ENCODE assay signal across 8 cellular contexts in genomic region chr1:6359568-6360496, GRCh38. TPM values are rescaled to one million over a fixed set of nuclear protein-coding genes. Genes with fewer than 3 reads are reported as not detected.
A peak's percentile ranks its signal among the peaks of the same experiment; 100 is the strongest.
DNase-seq lines count a peak whose midpoint lies in the region; ATAC-seq and TF ChIP-seq lines count a peak whose summit lies in the region.

No MANE protein-coding gene starts in this region.

- peaks cover 7% of the 10 kb centered on the region for H3K36me3 Mint-ChIP-seq in central memory CD8-positive, alpha-beta T cell (ENCODE audit: insufficient read depth)
- peaks cover 13% of the 10 kb centered on the region for H3K36me3 Mint-ChIP-seq in stimulated activated effector memory CD8-positive, alpha-beta T cell treated with anti-CD3 and anti-CD28 coated beads, Interleukin-12 subunit alpha, Interleukin-12 subunit beta, amount 100 ng/mL, for 72 hours

- H3K4me1 Mint-ChIP-seq in central memory CD8-positive, alpha-beta T cell = peaks cover 34% of the 10 kb centered on the region
- H3K4me1 Mint-ChIP-seq in stimulated activated effector memory CD8-positive, alpha-beta T cell treated with anti-CD3 and anti-CD28 coated beads, Interleukin-12 subunit alpha, Interleukin-12 subunit beta, amount 100 ng/mL, for 72 hours = peaks cover 58% of the 10 kb centered on the region

- peak overlapping the region; percentile 95 for H3K27ac Mint-ChIP-seq in central memory CD8-positive, alpha-beta T cell (ENCODE audit: low read depth)
- H3K27ac Mint-ChIP-seq in stimulated activated effector memory CD8-positive, alpha-beta T cell treated with anti-CD3 and anti-CD28 coated beads, Interleukin-12 subunit alpha, Interleukin-12 subunit beta, amount 100 ng/mL, for 72 hours = peak overlapping the region; percentile 97

- DNase-seq in AG10803 (ENCODE audit: low read depth) = peak; percentile 64
- DNase-seq in T1000 (lab: John Stamatoyannopoulos, UW) = peak; percentile 25
- DNase-seq in central memory CD8-positive, alpha-beta T cell (ENCODE audit: low spot score in 2 of 2) = peak in 1 of 2 donors; percentile 31
- DNase-seq in lung microvascular endothelial cell (ENCODE audit: low read depth in 2 of 2) = peak; percentile 91 to 98
- DNase-seq in stimulated activated effector memory CD8-positive, alpha-beta T cell treated with anti-CD3 and anti-CD28 coated beads, Interleukin-12 subunit alpha, Interleukin-12 subunit beta, amount 100 ng/mL, for 72 hours (ENCODE audit: low spot score in 2 of 2) = peak; percentile 21 to 78
- DNase-seq in pons (ENCODE audit: low spot score) = no peak

- no peaks in the 10 kb centered on the region for H3K27me3 Mint-ChIP-seq in central memory CD8-positive, alpha-beta T cell

- H3K4me3 ChIP-seq in AG10803 (ENCODE audit: low read length) = no peak overlapping the region

- peak; percentile 64 for TF ChIP-seq POLR2A in GM19099 (IDR thresholded peaks at IDR 0.05; ENCODE audit: extremely low read depth, insufficient read length, low read depth)

- peak; percentile 84 for ATAC-seq in HG03342 (IDR thresholded peaks at IDR 0.05; ENCODE audit: unreplicated experiment)
- peak; percentile 79 for ATAC-seq in central memory CD8-positive, alpha-beta T cell (replicated peaks; ENCODE audit: extremely low read depth, poor library complexity, severe bottlenecking)
- ATAC-seq in stimulated activated effector memory CD8-positive, alpha-beta T cell treated with anti-CD3 and anti-CD28 coated beads, Interleukin-12 subunit alpha, Interleukin-12 subunit beta, amount 100 ng/mL, for 72 hours = peak; percentile 71

- TF ChIP-seq CTCF in AG10803 (conservative IDR thresholded peaks at IDR 0.05; ENCODE audit: low read length) = no peak

- no peaks in the 10 kb centered on the region for H3K9me3 Mint-ChIP-seq in central memory CD8-positive, alpha-beta T cell
- no peaks in the 10 kb centered on the region for H3K9me3 Mint-ChIP-seq in stimulated activated effector memory CD8-positive, alpha-beta T cell treated with anti-CD3 and anti-CD28 coated beads, Interleukin-12 subunit alpha, Interleukin-12 subunit beta, amount 100 ng/mL, for 72 hours

- H3K4me3 Mint-ChIP-seq in central memory CD8-positive, alpha-beta T cell = peak overlapping the region; percentile 66
- H3K4me3 Mint-ChIP-seq in stimulated activated effector memory CD8-positive, alpha-beta T cell treated with anti-CD3 and anti-CD28 coated beads, Interleukin-12 subunit alpha, Interleukin-12 subunit beta, amount 100 ng/mL, for 72 hours = peak overlapping the region; percentile 71

RNA-seq across cellular contexts. Expression of gene ACOT7, which starts 33.7 kb away (rescaled TPM):
- total RNA-seq in lung microvascular endothelial cell = 10.7 and 25.1 TPM in 2 replicates

RNA-seq across cellular contexts. Expression of gene HES2, which starts 59.9 kb away (rescaled TPM):
- 7.3 and 19.8 TPM in 2 replicates for total RNA-seq in lung microvascular endothelial cell
